Comparison of ENCODE assay signal across 16 cellular contexts in genomic region chr15:77839970-77840609, GRCh38.
DNase-seq lines count a peak whose midpoint lies in the region; ATAC-seq lines count a peak whose summit lies in the region.
"Had no signal": no experiment of that assay in that cellular context is flagged by ENCODE, and none has a peak within 500 bp of the region (broad histone marks: within the 10 kb centered on the region; RNA-seq: fewer than 3 reads in every experiment).

No MANE protein-coding gene starts in this region.

- no peak overlapping the region for H3K4me3 Mint-ChIP-seq in activated CD8-positive, alpha-beta memory T cell treated with anti-CD3 and anti-CD28 coated beads, Interleukin-2, amount 10 ng/mL, durations not matched to agents 7 days and 5 days
- no peak overlapping the region for H3K4me3 Mint-ChIP-seq in stimulated activated effector memory CD8-positive, alpha-beta T cell treated with anti-CD3 and anti-CD28 coated beads, Interleukin-12 subunit alpha, Interleukin-12 subunit beta, amount 100 ng/mL, for 72 hours

- ATAC-seq in activated CD8-positive, alpha-beta memory T cell treated with anti-CD3 and anti-CD28 coated beads, Interleukin-2, amount 10 ng/mL, durations not matched to agents 7 days and 5 days, result no peak
- ATAC-seq in stimulated activated effector memory CD8-positive, alpha-beta T cell treated with anti-CD3 and anti-CD28 coated beads, Interleukin-12 subunit alpha, Interleukin-12 subunit beta, amount 100 ng/mL, for 72 hours, result peak; percentile 5
- ATAC-seq: Right ventricle myocardium inferior had no signal

- H3K36me3 Mint-ChIP-seq in activated CD8-positive, alpha-beta memory T cell treated with anti-CD3 and anti-CD28 coated beads, Interleukin-2, amount 10 ng/mL, durations not matched to agents 7 days and 5 days, result no peaks in the 10 kb centered on the region
- no peaks in the 10 kb centered on the region for H3K36me3 Mint-ChIP-seq in stimulated activated effector memory CD8-positive, alpha-beta T cell treated with anti-CD3 and anti-CD28 coated beads, Interleukin-12 subunit alpha, Interleukin-12 subunit beta, amount 100 ng/mL, for 72 hours

- H3K27ac Mint-ChIP-seq in activated CD8-positive, alpha-beta memory T cell treated with anti-CD3 and anti-CD28 coated beads, Interleukin-2, amount 10 ng/mL, durations not matched to agents 7 days and 5 days, result no peak overlapping the region
- H3K27ac Mint-ChIP-seq in stimulated activated effector memory CD8-positive, alpha-beta T cell treated with anti-CD3 and anti-CD28 coated beads, Interleukin-12 subunit alpha, Interleukin-12 subunit beta, amount 100 ng/mL, for 72 hours, result no peak overlapping the region

- H3K4me1 Mint-ChIP-seq in activated CD8-positive, alpha-beta memory T cell treated with anti-CD3 and anti-CD28 coated beads, Interleukin-2, amount 10 ng/mL, durations not matched to agents 7 days and 5 days, result no peaks in the 10 kb centered on the region
- H3K4me1 Mint-ChIP-seq in stimulated activated effector memory CD8-positive, alpha-beta T cell treated with anti-CD3 and anti-CD28 coated beads, Interleukin-12 subunit alpha, Interleukin-12 subunit beta, amount 100 ng/mL, for 72 hours, result no peaks in the 10 kb centered on the region

- no peaks in the 10 kb centered on the region for H3K9me3 Mint-ChIP-seq in activated CD8-positive, alpha-beta memory T cell treated with anti-CD3 and anti-CD28 coated beads, Interleukin-2, amount 10 ng/mL, durations not matched to agents 7 days and 5 days (ENCODE audit: low read depth)
- no peaks in the 10 kb centered on the region for H3K9me3 Mint-ChIP-seq in stimulated activated effector memory CD8-positive, alpha-beta T cell treated with anti-CD3 and anti-CD28 coated beads, Interleukin-12 subunit alpha, Interleukin-12 subunit beta, amount 100 ng/mL, for 72 hours

- H3K27me3 Mint-ChIP-seq in activated CD8-positive, alpha-beta memory T cell treated with anti-CD3 and anti-CD28 coated beads, Interleukin-2, amount 10 ng/mL, durations not matched to agents 7 days and 5 days, result peaks cover 26% of the 10 kb centered on the region

- CTCF ChIA-PET in activated CD8-positive, alpha-beta memory T cell treated with anti-CD3 and anti-CD28 coated beads, Interleukin-2, amount 10 ng/mL, durations not matched to agents 7 days and 5 days (lab: Charles Lee), result no interaction called here

- peak; percentile 2 for DNase-seq in activated CD8-positive, alpha-beta memory T cell treated with anti-CD3 and anti-CD28 coated beads, Interleukin-2, amount 50 U/mL, for 4 hours
- no peak for DNase-seq in activated CD8-positive, alpha-beta memory T cell treated with anti-CD3 and anti-CD28 coated beads, Interleukin-2, amount 10 ng/mL, durations not matched to agents 7 days and 5 days
- peak; percentile 24 for DNase-seq in NCI-H69 (lab: John Stamatoyannopoulos, UW)
- DNase-seq in islet precursor cell, result peak; percentile 47
- DNase-seq in stimulated activated effector memory CD8-positive, alpha-beta T cell treated with anti-CD3 and anti-CD28 coated beads, Interleukin-12 subunit alpha, Interleukin-12 subunit beta, amount 100 ng/mL, for 72 hours (ENCODE audit: low spot score in 2 of 2), result no peak
- no peak for DNase-seq in NAMALWA (ENCODE audit: low spot score)
- DNase-seq in anterior cingulate cortex (lab: John Stamatoyannopoulos, UW), result no peak
- no peak for DNase-seq in amygdala (lab: John Stamatoyannopoulos, UW)
- DNase-seq: EL, GOT3, KG1, NCI-H1092 treated with DMSO at 0.1 percent for 48 hours, NCI-H1694 treated with DMSO at 0.1 percent for 48 hours, NCI-H446, NCI-H748 treated with DMSO at 0.1 percent for 48 hours had no signal

Comparison
In these comparisons a context has a peak if more than half of its experiments do, and no peak if none do; other contexts are left out.
1. DNase-seq: peak in activated CD8-positive, alpha-beta memory T cell treated with anti-CD3 and anti-CD28 coated beads, Interleukin-2, amount 50 U/mL, for 4 hours (single experiment), NCI-H69 (single experiment) and islet precursor cell (single experiment); none in activated CD8-positive, alpha-beta memory T cell treated with anti-CD3 and anti-CD28 coated beads, Interleukin-2, amount 10 ng/mL, durations not matched to agents 7 days and 5 days (single experiment), stimulated activated effector memory CD8-positive, alpha-beta T cell treated with anti-CD3 and anti-CD28 coated beads, Interleukin-12 subunit alpha, Interleukin-12 subunit beta, amount 100 ng/mL, for 72 hours (0 of 2), NAMALWA (single experiment), anterior cingulate cortex (0 of 58) and amygdala (0 of 56).